17 cellular contexts compared by ENCODE assay signal in the genomic region with DNA sequence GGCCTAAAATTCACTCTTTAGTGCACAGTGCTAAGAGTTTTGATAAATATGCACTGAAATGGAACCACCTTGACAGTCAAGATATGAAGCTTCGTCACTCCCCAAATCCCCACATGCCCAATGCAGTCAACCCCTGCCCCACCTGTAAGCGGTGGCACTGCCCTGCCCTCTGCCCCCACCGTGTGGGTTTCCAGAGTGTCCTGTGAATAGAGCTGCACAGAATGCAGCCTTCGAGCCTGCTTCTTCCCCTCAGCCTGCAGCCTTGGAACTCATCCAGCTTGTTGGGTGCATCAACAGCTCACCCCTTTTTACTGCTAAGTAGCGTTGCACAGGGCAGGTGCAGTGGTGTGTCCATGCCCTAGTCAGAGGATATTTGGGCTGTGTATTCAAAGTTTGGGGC.
A peak's percentile ranks its signal among the peaks of the same experiment; 100 is the strongest.
DNase-seq lines count a peak whose midpoint lies in the region; ATAC-seq and TF ChIP-seq lines count a peak whose summit lies in the region.
"Had no signal": no experiment of that assay in that cellular context is flagged by ENCODE, and none has a peak within 500 bp of the region (broad histone marks: within the 10 kb centered on the region; RNA-seq: fewer than 3 reads in every experiment).

No MANE protein-coding gene starts in this region.

- H3K79me1 ChIP-seq in neuronal stem cell (ENCODE audit: low read depth, low read length): no peaks in the 10 kb centered on the region

- H3K9me3 ChIP-seq in RWPE2 (ENCODE audit: severe bottlenecking) (no peaks in the 10 kb centered on the region), neuronal stem cell (replicated peaks in 1 of 2; ENCODE audit: control insufficient read depth in 2 of 2, insufficient read depth in 1 of 2, low read depth in 1 of 2, low read length in 2 of 2) (peaks cover 0 to 3% of the 10 kb centered on the region in 2 donors), suprapubic skin (no peaks in the 10 kb centered on the region)

- peak; percentile 53 for DNase-seq in activated effector memory CD4-positive, alpha-beta T cell treated with anti-CD3 and anti-CD28 coated beads, Interleukin-2, amount 50 U/mL, for 16 hours
- no peak for DNase-seq in activated effector memory CD4-positive, alpha-beta T cell treated with Interleukin-2 at 50 U/mL for 16 hours
- peak; percentile 22 for DNase-seq in RWPE2 (ENCODE audit: low spot score)
- DNase-seq in neuronal stem cell (ENCODE audit: low spot score): no peak
- peak; percentile 29 to 41 for DNase-seq in suprapubic skin (ENCODE audit: low spot score in 2 of 2)
- no peak for DNase-seq in NCI-H2171 (lab: John Stamatoyannopoulos, UW)
- no peak for DNase-seq in NCI-H187 (lab: John Stamatoyannopoulos, UW)
- DNase-seq: GM23248, Karpas-422, NCI-H1092 treated with DMSO at 0.1 percent for 48 hours, NCI-H1436, NCI-H187 treated with DMSO at 0.1 percent for 48 hours, NCI-H2107, NCI-H526 treated with DMSO at 0.1 percent for 48 hours had no signal

- no peak overlapping the region for H2AFZ ChIP-seq in neuronal stem cell (ENCODE audit: low read length)
- H2AFZ ChIP-seq: GM23248 had no signal

- H3K4ac ChIP-seq in neuronal stem cell (ENCODE audit: low read length): no peak overlapping the region

- peak overlapping the region; percentile 22 for H3K23ac ChIP-seq in neuronal stem cell (ENCODE audit: low read depth, low read length, poor library complexity)

- H3K4me1 ChIP-seq in RWPE2 (ENCODE audit: insufficient read depth, poor library complexity, severe bottlenecking): no peaks in the 10 kb centered on the region
- no peaks in the 10 kb centered on the region for H3K4me1 ChIP-seq in neuronal stem cell (ENCODE audit: control insufficient read depth in 2 of 2, insufficient read depth in 1 of 2, low read depth in 1 of 2, low read length in 2 of 2)
- no peaks in the 10 kb centered on the region for H3K4me1 ChIP-seq in suprapubic skin
- H3K4me1 ChIP-seq: SJSA1 had no signal

- TF ChIP-seq EP300 in suprapubic skin (IDR thresholded peaks at IDR 0.05): no peak

- H3K9ac ChIP-seq in neuronal stem cell (ENCODE audit: low read depth, low read length, poor library complexity): no peak overlapping the region
- H3K9ac ChIP-seq: GM23248 had no signal

- no peak overlapping the region for H4K8ac ChIP-seq in neuronal stem cell (ENCODE audit: low read depth, low read length)

- H3K27me3 ChIP-seq in RWPE2 (ENCODE audit: insufficient read depth, poor library complexity, severe bottlenecking): peaks cover 4% of the 10 kb centered on the region
- H3K27me3 ChIP-seq in neuronal stem cell (ENCODE audit: control insufficient read depth in 3 of 3, insufficient read depth in 3 of 3, low read depth in 1 of 3, low read length in 3 of 3): no peaks in the 10 kb centered on the region
- no peaks in the 10 kb centered on the region for H3K27me3 ChIP-seq in suprapubic skin

- H3K27ac ChIP-seq in RWPE2 (ENCODE audit: poor library complexity, severe bottlenecking) (no peak overlapping the region), neuronal stem cell (replicated peaks; ENCODE audit: low read length) (no peak overlapping the region), suprapubic skin (no peak overlapping the region)
- H3K27ac ChIP-seq: GM23248, SJSA1 had no signal

- TF ChIP-seq CTCF in RWPE2 (IDR thresholded peaks at IDR 0.05; ENCODE audit: poor library complexity, severe bottlenecking) (no peak), suprapubic skin (IDR thresholded peaks at IDR 0.05) (no peak)

- H2BK12ac ChIP-seq in neuronal stem cell (ENCODE audit: low read length): no peak overlapping the region

- ATAC-seq in RWPE2 (ENCODE audit: low read depth) (no peak), GM19397 (IDR thresholded peaks at IDR 0.05; ENCODE audit: unreplicated experiment) (no peak)
- ATAC-seq: Right ventricle myocardium inferior had no signal

- H2BK5ac ChIP-seq in neuronal stem cell (ENCODE audit: low read length): no peak overlapping the region

- no peak overlapping the region for H3K4me3 ChIP-seq in RWPE2 (ENCODE audit: severe bottlenecking)
- H3K4me3 ChIP-seq in neuronal stem cell (ENCODE audit: low read length in 2 of 2): no peak overlapping the region
- H3K4me3 ChIP-seq in suprapubic skin: no peak overlapping the region
- H3K4me3 ChIP-seq: GM23248, SJSA1 had no signal

- H2AK5ac ChIP-seq in neuronal stem cell (ENCODE audit: low read depth, low read length): no peak overlapping the region

- peak overlapping the region; percentile 75 for H3K14ac ChIP-seq in neuronal stem cell (ENCODE audit: low read length)

- no peak overlapping the region for H3K4me2 ChIP-seq in neuronal stem cell (ENCODE audit: insufficient read depth, low read length, poor library complexity, severe bottlenecking)

- no CpG with 5 or more reads among the region's 5 CpGs for WGBS in neuronal stem cell (ENCODE audit: extremely low coverage in 2 of 2, insufficient read length in 2 of 2, insufficient replicate concordance in 1 of 2), 2 donors
- 48% methylated on average over 5 of the region's 5 CpGs for WGBS in suprapubic skin

- no peak overlapping the region for H4K91ac ChIP-seq in neuronal stem cell (ENCODE audit: low read depth, low read length, poor library complexity)

- H2BK120ac ChIP-seq in neuronal stem cell (ENCODE audit: low read depth, low read length): no peak overlapping the region

- no peak overlapping the region for H2BK15ac ChIP-seq in neuronal stem cell (ENCODE audit: low read length)

- H3K36me3 ChIP-seq in RWPE2 (ENCODE audit: low read depth): no peaks in the 10 kb centered on the region
- no peaks in the 10 kb centered on the region for H3K36me3 ChIP-seq in neuronal stem cell (replicated peaks in 1 of 2; ENCODE audit: control insufficient read depth in 2 of 2, insufficient read depth in 2 of 2, low read length in 2 of 2)
- no peaks in the 10 kb centered on the region for H3K36me3 ChIP-seq in suprapubic skin
- H3K36me3 ChIP-seq: SJSA1 had no signal

- peak overlapping the region; percentile 23 for H3K18ac ChIP-seq in neuronal stem cell (ENCODE audit: low read length)

- TF ChIP-seq POLR2A in suprapubic skin (IDR thresholded peaks at IDR 0.05): no peak

Comparison
In these comparisons a context has a peak if more than half of its experiments do, and no peak if none do; other contexts are left out.
1. DNase-seq: peak in activated effector memory CD4-positive, alpha-beta T cell treated with anti-CD3 and anti-CD28 coated beads, Interleukin-2, amount 50 U/mL, for 16 hours (single experiment), RWPE2 (single experiment) and suprapubic skin (2 of 2); none in activated effector memory CD4-positive, alpha-beta T cell treated with Interleukin-2 at 50 U/mL for 16 hours (single experiment), neuronal stem cell (single experiment), NCI-H2171 (single experiment) and NCI-H187 (0 of 2).